ENCODE assay signal across 15 cellular contexts in the genomic region with DNA sequence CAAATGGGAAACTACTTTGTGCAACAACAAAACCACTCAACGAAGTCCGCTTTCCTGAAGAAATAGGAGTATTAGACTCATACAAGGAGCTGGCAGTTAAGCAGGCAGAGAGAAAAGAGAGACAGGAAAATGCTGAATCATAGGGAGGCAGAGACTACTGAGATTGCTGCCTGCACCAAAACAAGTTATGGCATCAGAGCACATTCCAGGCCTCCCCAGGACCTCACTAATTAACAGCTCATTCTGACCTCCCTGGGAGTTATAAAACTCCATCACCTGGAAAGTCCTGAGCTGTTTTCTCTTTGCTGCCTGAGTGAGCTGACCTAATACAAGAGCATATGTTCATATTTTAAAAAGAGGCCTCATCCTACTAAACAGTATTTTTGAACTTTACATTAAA.
DNase-seq lines count a peak whose midpoint lies in the region; TF ChIP-seq lines count a peak whose summit lies in the region.
"Had no signal": no experiment of that assay in that cellular context is flagged by ENCODE, and none has a peak within 500 bp of the region (broad histone marks: within the 10 kb centered on the region; RNA-seq: fewer than 3 reads in every experiment).

No MANE protein-coding gene starts in this region.

- H3K4me2 ChIP-seq in neural progenitor cell: no peak overlapping the region

- H3K79me2 ChIP-seq in neural progenitor cell (ENCODE audit: low read depth): no peaks in the 10 kb centered on the region

- no peak overlapping the region for H3K9ac ChIP-seq in adipocyte (ENCODE audit: low read length)
- H3K9ac ChIP-seq in neural progenitor cell: no peak overlapping the region

- H3K27me3 Mint-ChIP-seq in neural progenitor cell (ENCODE audit: insufficient read depth, low read depth): peaks cover 5% of the 10 kb centered on the region
- H3K27me3 Mint-ChIP-seq: activated CD8-positive, alpha-beta memory T cell treated with anti-CD3 and anti-CD28 coated beads, Interleukin-2, amount 10 ng/mL, durations not matched to agents 7 days and 5 days; progenitor cell of endocrine pancreas had no signal

- no peaks in the 10 kb centered on the region for H3F3A ChIP-seq in neural progenitor cell (ENCODE audit: low read depth)

- no peaks in the 10 kb centered on the region for H3K36me3 Mint-ChIP-seq in neural progenitor cell
- H3K36me3 Mint-ChIP-seq: activated CD8-positive, alpha-beta memory T cell treated with anti-CD3 and anti-CD28 coated beads, Interleukin-2, amount 10 ng/mL, durations not matched to agents 7 days and 5 days had no signal

- POLR2A ChIA-PET in GM10248 (lab: Yijun Ruan, JAX): no interaction called here

- H3K4me3 ChIP-seq in adipocyte (ENCODE audit: low read length) (no peak overlapping the region), fibroblast of villous mesenchyme (ENCODE audit: low read depth, low read length) (no peak overlapping the region), neural progenitor cell (no peak overlapping the region)

- no peaks in the 10 kb centered on the region for H3K9me3 ChIP-seq in adipocyte (ENCODE audit: control insufficient read depth, low read length)
- no peaks in the 10 kb centered on the region for H3K9me3 ChIP-seq in neural progenitor cell (ENCODE audit: low read depth)

- H3K4me3 Mint-ChIP-seq in neural progenitor cell: no peak overlapping the region
- H3K4me3 Mint-ChIP-seq: activated CD8-positive, alpha-beta memory T cell treated with anti-CD3 and anti-CD28 coated beads, Interleukin-2, amount 10 ng/mL, durations not matched to agents 7 days and 5 days had no signal

- H3K27me3 ChIP-seq in adipocyte (replicated peaks; ENCODE audit: control insufficient read depth, insufficient read depth, low read length) (no peaks in the 10 kb centered on the region), neural progenitor cell (no peaks in the 10 kb centered on the region)

- no peak overlapping the region for H3K27ac Mint-ChIP-seq in neural progenitor cell
- H3K27ac Mint-ChIP-seq: activated CD8-positive, alpha-beta memory T cell treated with anti-CD3 and anti-CD28 coated beads, Interleukin-2, amount 10 ng/mL, durations not matched to agents 7 days and 5 days; progenitor cell of endocrine pancreas had no signal

- H2AFZ ChIP-seq in neural progenitor cell (replicated peaks): peak overlapping the region; percentile 27

- peak; percentile 13 for DNase-seq in GM03348 (ENCODE audit: low spot score)
- DNase-seq in adipocyte (ENCODE audit: low read depth): peak; percentile 6
- peak; percentile 47 for DNase-seq in fibroblast of villous mesenchyme (ENCODE audit: low read depth)
- DNase-seq in neural progenitor cell (ENCODE audit: low spot score): peak; percentile 8
- DNase-seq in NCI-H748 (lab: John Stamatoyannopoulos, UW; ENCODE audit: unreplicated experiment): no peak
- no peak for DNase-seq in GM10248 (ENCODE audit: extremely low spot score)
- no peak for DNase-seq in NK-92 treated with Interleukin-12 subunit alpha and Interleukin-12 subunit beta, amount 100 ng/mL, for 24 hours (lab: John Stamatoyannopoulos, UW)
- no peak for DNase-seq in HPDE6-E6E7 (ENCODE audit: extremely low spot score)
- DNase-seq: activated CD8-positive, alpha-beta memory T cell treated with anti-CD3 and anti-CD28 coated beads, Interleukin-2, amount 10 ng/mL, durations not matched to agents 7 days and 5 days; activated naive CD4-positive, alpha-beta T cell treated with anti-CD3 and anti-CD28 coated beads, Interleukin-2, amount 50 U/mL, for 16 hours; DMS153; midbrain; NCI-H2107 had no signal

- CTCF ChIA-PET in GM10248 (lab: Yijun Ruan, JAX): no interaction called here

- H3K36me3 ChIP-seq in adipocyte (ENCODE audit: control insufficient read depth, insufficient read depth, low read length, severe bottlenecking): no peaks in the 10 kb centered on the region
- no peaks in the 10 kb centered on the region for H3K36me3 ChIP-seq in neural progenitor cell

- no peaks in the 10 kb centered on the region for H4K20me1 ChIP-seq in neural progenitor cell (ENCODE audit: low read depth)

- H3K4me1 ChIP-seq in adipocyte (ENCODE audit: control insufficient read depth, insufficient read depth, low read length) (no peaks in the 10 kb centered on the region), neural progenitor cell (peaks cover 7% of the 10 kb centered on the region)

- H3K9me3 Mint-ChIP-seq in neural progenitor cell: peaks cover 2% of the 10 kb centered on the region

- TF ChIP-seq CTCF in fibroblast of villous mesenchyme (IDR thresholded peaks at IDR 0.05; ENCODE audit: insufficient read depth, low read depth, low read length) (no peak), neural progenitor cell (IDR thresholded peaks at IDR 0.05) (no peak), GM10248 (IDR thresholded peaks at IDR 0.05; ENCODE audit: control extremely low read depth, extremely low read depth, low read depth, missing control alignments) (no peak)

- H3K27ac ChIP-seq in neural progenitor cell: no peak overlapping the region
- H3K27ac ChIP-seq: VCaP had no signal

- H3K4me1 Mint-ChIP-seq in neural progenitor cell: peaks cover 11% of the 10 kb centered on the region
- H3K4me1 Mint-ChIP-seq: activated CD8-positive, alpha-beta memory T cell treated with anti-CD3 and anti-CD28 coated beads, Interleukin-2, amount 10 ng/mL, durations not matched to agents 7 days and 5 days had no signal

Comparison
In these comparisons a context has a peak if more than half of its experiments do, and no peak if none do; other contexts are left out.
1. DNase-seq: peak in GM03348 (single experiment), adipocyte (single experiment), fibroblast of villous mesenchyme (single experiment) and neural progenitor cell (single experiment); none in NCI-H748 (single experiment), GM10248 (single experiment), NK-92 treated with Interleukin-12 subunit alpha and Interleukin-12 subunit beta, amount 100 ng/mL, for 24 hours (single experiment) and HPDE6-E6E7 (single experiment).